In genomic region chr11:1419811-1420210, GRCh38 we compare ENCODE assay signal across 22 cellular contexts.
"Had no signal": no experiment of that assay in that cellular context is flagged by ENCODE, and none has a peak within 500 bp of the region (broad histone marks: within the 10 kb centered on the region; RNA-seq: fewer than 3 reads in every experiment).

No MANE protein-coding gene starts in this region.

- H3K27me3 ChIP-seq: SJSA1 had no signal

- H3K4me3 ChIP-seq: SJSA1, SK-N-MC had no signal

- H3K4me1 ChIP-seq: SJSA1 had no signal

- DNase-seq: KBM-7, MV-4-11, NCI-H1048, NCI-H1105, NCI-H1417, NCI-H1436 treated with DMSO at 0.1 percent for 48 hours, NCI-H1694, NCI-H187 treated with DMSO at 0.1 percent for 48 hours, NCI-H2081, NCI-H2107, NCI-H226, NCI-H446, NCI-H510A, NCI-H524 treated with DMSO at 0.1 percent for 48 hours, NCI-H69, NCI-H774, Right ventricle myocardium superior, RPMI8226, SIG-M5 had no signal

- H3K36me3 ChIP-seq: SJSA1 had no signal

- H3K9me3 ChIP-seq: SJSA1 had no signal

- H3K27ac ChIP-seq: HL-60, SJSA1, SK-N-MC had no signal
